ENCODE assay signal across 1 cellular context in genomic region chr21:21158376-21158918, GRCh38.
A peak's percentile ranks its signal among the peaks of the same experiment; 100 is the strongest.
TF ChIP-seq lines count a peak whose summit lies in the region.

No MANE protein-coding gene starts in this region.

TF ChIP-seq in K562, 482 proteins besides CTCF, POLR2A, EP300 and RAD21 (continued from another document):
- TF ChIP-seq, protein P1, sequence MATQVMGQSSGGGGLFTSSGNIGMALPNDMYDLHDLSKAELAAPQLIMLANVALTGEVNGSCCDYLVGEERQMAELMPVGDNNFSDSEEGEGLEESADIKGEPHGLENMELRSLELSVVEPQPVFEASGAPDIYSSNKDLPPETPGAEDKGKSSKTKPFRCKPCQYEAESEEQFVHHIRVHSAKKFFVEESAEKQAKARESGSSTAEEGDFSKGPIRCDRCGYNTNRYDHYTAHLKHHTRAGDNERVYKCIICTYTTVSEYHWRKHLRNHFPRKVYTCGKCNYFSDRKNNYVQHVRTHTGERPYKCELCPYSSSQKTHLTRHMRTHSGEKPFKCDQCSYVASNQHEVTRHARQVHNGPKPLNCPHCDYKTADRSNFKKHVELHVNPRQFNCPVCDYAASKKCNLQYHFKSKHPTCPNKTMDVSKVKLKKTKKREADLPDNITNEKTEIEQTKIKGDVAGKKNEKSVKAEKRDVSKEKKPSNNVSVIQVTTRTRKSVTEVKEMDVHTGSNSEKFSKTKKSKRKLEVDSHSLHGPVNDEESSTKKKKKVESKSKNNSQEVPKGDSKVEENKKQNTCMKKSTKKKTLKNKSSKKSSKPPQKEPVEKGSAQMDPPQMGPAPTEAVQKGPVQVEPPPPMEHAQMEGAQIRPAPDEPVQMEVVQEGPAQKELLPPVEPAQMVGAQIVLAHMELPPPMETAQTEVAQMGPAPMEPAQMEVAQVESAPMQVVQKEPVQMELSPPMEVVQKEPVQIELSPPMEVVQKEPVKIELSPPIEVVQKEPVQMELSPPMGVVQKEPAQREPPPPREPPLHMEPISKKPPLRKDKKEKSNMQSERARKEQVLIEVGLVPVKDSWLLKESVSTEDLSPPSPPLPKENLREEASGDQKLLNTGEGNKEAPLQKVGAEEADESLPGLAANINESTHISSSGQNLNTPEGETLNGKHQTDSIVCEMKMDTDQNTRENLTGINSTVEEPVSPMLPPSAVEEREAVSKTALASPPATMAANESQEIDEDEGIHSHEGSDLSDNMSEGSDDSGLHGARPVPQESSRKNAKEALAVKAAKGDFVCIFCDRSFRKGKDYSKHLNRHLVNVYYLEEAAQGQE (CRISPR knock-in tag; IDR thresholded peaks at IDR 0.05; ENCODE audit: low read depth): no peak
- TF ChIP-seq RBBP5 (IDR thresholded peaks at IDR 0.05; ENCODE audit: borderline replicate concordance, insufficient read depth, low read length, poor library complexity, severe bottlenecking): no peak
- no peak for TF ChIP-seq CBFA2T3 (IDR thresholded peaks at IDR 0.05)
- TF ChIP-seq ADNP (tag; IDR thresholded peaks at IDR 0.05): 0 out of 2 replicates have a peak, but pooled peaks have one; percentile 15
- TF ChIP-seq RB1 (IDR thresholded peaks at IDR 0.05; ENCODE audit: low read depth): no peak
- TF ChIP-seq ZNF354B (CRISPR knock-in tag; IDR thresholded peaks at IDR 0.05): no peak
- no peak for TF ChIP-seq ZBTB12 (CRISPR knock-in tag; IDR thresholded peaks at IDR 0.05)
- TF ChIP-seq ZNF589 (CRISPR knock-in tag; IDR thresholded peaks at IDR 0.05; ENCODE audit: low read depth): no peak
- TF ChIP-seq SOX6 (IDR thresholded peaks at IDR 0.05): peak; percentile 52; the same call in 1 of the 2 replicates
- TF ChIP-seq SMARCE1 (IDR thresholded peaks at IDR 0.05): peak; percentile 41; the same call in 1 of the 2 replicates
- peak; percentile 39 for TF ChIP-seq BHLHE40 (IDR thresholded peaks at IDR 0.05; ENCODE audit: low read length)
- 0 out of 2 replicates have a peak, but pooled peaks have one; percentile 7 for TF ChIP-seq RFX1 (IDR thresholded peaks at IDR 0.05)
- 0 out of 4 replicates have a peak, but pooled peaks of 1 of the 2 experiments have one; percentile 32 for TF ChIP-seq FOXK2 (conservative IDR thresholded peaks at IDR 0.05 in 1 of 2, IDR thresholded peaks at IDR 0.05 in 1 of 2; ENCODE audit: low read depth in 2 of 2)
- peak; percentile 62 for TF ChIP-seq PKNOX1 (IDR thresholded peaks at IDR 0.05)
- TF ChIP-seq CBFA2T2 (conservative IDR thresholded peaks at IDR 0.05): no peak
- no peak for TF ChIP-seq POLR2AphosphoS2 (IDR thresholded peaks at IDR 0.05; ENCODE audit: low read length)
- TF ChIP-seq EWSR1 (IDR thresholded peaks at IDR 0.05; ENCODE audit: borderline replicate concordance, low read depth, partially characterized antibody): no peak
- TF ChIP-seq PATZ1 (CRISPR knock-in tag; IDR thresholded peaks at IDR 0.05; ENCODE audit: borderline replicate concordance): no peak
- TF ChIP-seq EGR1 (conservative IDR thresholded peaks at IDR 0.05): peak; percentile 91
- 0 out of 2 replicates have a peak, but pooled peaks have one; percentile 38 for TF ChIP-seq CC2D1A (IDR thresholded peaks at IDR 0.05)
- TF ChIP-seq NFYB (IDR thresholded peaks at IDR 0.05; ENCODE audit: extremely low read depth, insufficient read length): no peak
